Comparison of ENCODE assay signal across 36 cellular contexts in the genomic region with DNA sequence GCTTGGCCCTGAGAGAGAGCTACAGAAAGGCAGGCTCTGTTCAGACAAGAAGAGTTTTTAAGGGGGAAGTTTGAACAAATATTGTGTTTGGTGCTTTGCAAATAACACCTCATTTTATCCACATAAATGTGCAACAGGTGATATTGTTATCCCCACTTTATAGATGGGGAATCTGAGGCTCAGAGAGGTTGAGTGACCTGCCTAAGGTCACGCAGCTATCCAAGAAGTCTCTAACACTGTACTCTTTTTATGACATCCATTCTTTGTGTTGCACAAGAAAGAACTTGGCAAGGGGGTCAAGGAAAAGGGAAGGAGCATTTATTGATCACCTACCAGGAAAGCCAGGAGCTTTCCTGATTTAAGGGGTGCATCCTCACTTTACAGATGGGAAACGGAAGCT.
"Had no signal": no experiment of that assay in that cellular context is flagged by ENCODE, and none has a peak within 500 bp of the region (broad histone marks: within the 10 kb centered on the region; RNA-seq: fewer than 3 reads in every experiment).

No MANE protein-coding gene starts in this region.

- H3K4me3 ChIP-seq: adrenal gland, body of pancreas, breast epithelium had no signal

- H3K9me3 ChIP-seq: adrenal gland, body of pancreas, breast epithelium had no signal

- H3K4me1 ChIP-seq: body of pancreas, breast epithelium had no signal

- H3K4me1 Mint-ChIP-seq: activated B cell treated with CpG ODN at 0.5 μM for 24 hours; activated CD4-positive, alpha-beta T cell treated with anti-CD3 and anti-CD28 coated beads, Interleukin-2, amount 10 ng/mL, durations not matched to agents 24 days and 14 days; activated naive CD8-positive, alpha-beta T cell treated with anti-CD3 and anti-CD28 coated beads for 36 hours; activated T-helper 17 cell treated with anti-CD3 and anti-CD28 coated beads, Interleukin-2, amount 50 U/mL, for 72 hours had no signal

- H3K36me3 Mint-ChIP-seq: activated CD4-positive, alpha-beta memory T cell treated with anti-CD3 and anti-CD28 coated beads for 36 hours; activated naive CD4-positive, alpha-beta T cell treated with anti-CD3 and anti-CD28 coated beads, Interleukin-2, amount 50 U/mL, for 72 hours; activated naive CD8-positive, alpha-beta T cell treated with anti-CD3 and anti-CD28 coated beads for 36 hours had no signal

- H3K27me3 Mint-ChIP-seq: activated CD4-positive, alpha-beta T cell treated with anti-CD3 and anti-CD28 coated beads, Interleukin-2, amount 10 ng/mL, durations not matched to agents 24 days and 14 days had no signal

- H3K27ac ChIP-seq: adrenal gland, body of pancreas, brain microvascular endothelial cell, breast epithelium, VCaP had no signal

- H3K27me3 ChIP-seq: adrenal gland, body of pancreas, breast epithelium had no signal

- FAIRE-seq: astrocyte, TTC549 had no signal

- H3K36me3 ChIP-seq: adrenal gland, brain microvascular endothelial cell, breast epithelium had no signal

- ATAC-seq: activated CD8-positive, alpha-beta T cell treated with anti-CD3 and anti-CD28 coated beads for 36 hours; activated naive CD4-positive, alpha-beta T cell treated with anti-CD3 and anti-CD28 coated beads, Interleukin-2, amount 50 U/mL, for 72 hours; activated T-cell treated with anti-CD3 and anti-CD28 coated beads, Interleukin-2, amount 50 U/mL, for 4 hours; activated T-cell treated with anti-CD3 and anti-CD28 coated beads, Interleukin-2, amount 50 U/mL, for 72 hours; activated T-helper 17 cell treated with anti-CD3 and anti-CD28 coated beads, Interleukin-2, amount 50 U/mL, for 72 hours; body of pancreas had no signal

- H3K27ac Mint-ChIP-seq: activated B cell treated with CpG ODN at 0.5 μM for 24 hours; activated CD4-positive, alpha-beta memory T cell treated with anti-CD3 and anti-CD28 coated beads for 36 hours; activated CD4-positive, alpha-beta T cell treated with anti-CD3 and anti-CD28 coated beads, Interleukin-2, amount 10 ng/mL, durations not matched to agents 24 days and 14 days; activated CD8-positive, alpha-beta T cell treated with anti-CD3 and anti-CD28 coated beads for 36 hours; activated naive CD4-positive, alpha-beta T cell treated with anti-CD3 and anti-CD28 coated beads for 36 hours; activated naive CD4-positive, alpha-beta T cell treated with anti-CD3 and anti-CD28 coated beads, Interleukin-2, amount 50 U/mL, for 72 hours; activated naive CD8-positive, alpha-beta T cell treated with anti-CD3 and anti-CD28 coated beads for 36 hours; activated T-cell treated with anti-CD3 and anti-CD28 coated beads, Interleukin-2, amount 50 U/mL, for 72 hours; activated T-helper 1 cell treated with anti-CD3 and anti-CD28 coated beads, Interleukin-12 subunit alpha, Interleukin-12 subunit beta, Interleukin-2, Interleukin-4 antibody, amounts not matched to agents 30 ng/mL and 10 ng/mL and 1 ng/mL, durations not matched to agents 14 hours and 24 hours and 36 hours; activated T-helper 17 cell treated with anti-CD3 and anti-CD28 coated beads, Interleukin-2, amount 50 U/mL, for 72 hours; T-helper 1 cell treated with Interleukin-12 subunit alpha and Interleukin-12 subunit beta and Interleukin-4 antibody, amounts not matched to agents 30 μg/mL and 1 μg/mL, for 36 hours; T-helper 2 cell treated with Interferon-gamma antibody and Interleukin-4, amounts not matched to agents 5 μg/mL and 100 μg/mL, for 36 hours had no signal

- H3K9me3 Mint-ChIP-seq: activated B cell treated with CpG ODN at 0.5 μM for 24 hours; activated CD4-positive, alpha-beta memory T cell treated with anti-CD3 and anti-CD28 coated beads for 36 hours; activated CD4-positive, alpha-beta T cell treated with anti-CD3 and anti-CD28 coated beads, Interleukin-2, amount 10 ng/mL, durations not matched to agents 24 days and 14 days; activated CD8-positive, alpha-beta T cell treated with anti-CD3 and anti-CD28 coated beads for 36 hours; activated naive CD4-positive, alpha-beta T cell treated with anti-CD3 and anti-CD28 coated beads for 36 hours; activated naive CD4-positive, alpha-beta T cell treated with anti-CD3 and anti-CD28 coated beads, Interleukin-2, amount 50 U/mL, for 72 hours; activated naive CD8-positive, alpha-beta T cell treated with anti-CD3 and anti-CD28 coated beads for 36 hours; activated T-cell treated with anti-CD3 and anti-CD28 coated beads, Interleukin-2, amount 50 U/mL, for 4 hours; activated T-cell treated with anti-CD3 and anti-CD28 coated beads, Interleukin-2, amount 50 U/mL, for 72 hours; activated T-helper 1 cell treated with anti-CD3 and anti-CD28 coated beads, Interleukin-12 subunit alpha, Interleukin-12 subunit beta, Interleukin-2, Interleukin-4 antibody, amounts not matched to agents 30 ng/mL and 10 ng/mL and 1 ng/mL, durations not matched to agents 14 hours and 24 hours and 36 hours; activated T-helper 17 cell treated with anti-CD3 and anti-CD28 coated beads, Interleukin-2, amount 50 U/mL, for 72 hours; T-helper 1 cell treated with Interleukin-12 subunit alpha and Interleukin-12 subunit beta and Interleukin-4 antibody, amounts not matched to agents 30 μg/mL and 1 μg/mL, for 36 hours; T-helper 2 cell treated with Interferon-gamma antibody and Interleukin-4, amounts not matched to agents 5 μg/mL and 100 μg/mL, for 36 hours had no signal

- DNase-seq: activated B cell treated with CpG ODN at 0.5 μM for 24 hours; activated CD4-positive, alpha-beta memory T cell treated with anti-CD3 and anti-CD28 coated beads for 36 hours; activated CD4-positive, alpha-beta T cell treated with anti-CD3 and anti-CD28 coated beads for 4 hours; activated CD4-positive, alpha-beta T cell treated with anti-CD3 and anti-CD28 coated beads, Interleukin-2, amount 10 ng/mL, durations not matched to agents 24 days and 14 days; activated CD4-positive, alpha-beta T cell treated with anti-CD3 and anti-CD28 coated beads, Interleukin-2, amount 50 U/mL, for 1 hour; activated CD4-positive, alpha-beta T cell treated with anti-CD3 and anti-CD28 coated beads, Interleukin-2, amount 50 U/mL, for 4 hours; activated CD4-positive, CD25-positive, alpha-beta regulatory T cell treated with anti-CD3 and anti-CD28 coated beads, Interleukin-2, amount 50 U/mL, for 72 hours; activated CD8-positive, alpha-beta memory T cell treated with anti-CD3 and anti-CD28 coated beads, Interleukin-2, amount 50 U/mL, for 4 hours; activated CD8-positive, alpha-beta T cell treated with anti-CD3 and anti-CD28 coated beads for 36 hours; activated effector memory CD4-positive, alpha-beta T cell treated with anti-CD3 and anti-CD28 coated beads, Interleukin-2, amount 50 U/mL, for 16 hours; activated gamma-delta T cell treated with Interleukin-2 at 50 U/mL for 16 hours; activated naive CD4-positive, alpha-beta T cell; activated naive CD4-positive, alpha-beta T cell treated with anti-CD3 and anti-CD28 coated beads for 36 hours; activated naive CD4-positive, alpha-beta T cell treated with anti-CD3 and anti-CD28 coated beads, Interleukin-2, amount 50 U/mL, for 16 hours; activated naive CD8-positive, alpha-beta T cell treated with anti-CD3 and anti-CD28 coated beads for 36 hours; activated T-cell treated with anti-CD3 and anti-CD28 coated beads for 4 hours; activated T-cell treated with anti-CD3 and anti-CD28 coated beads, Interleukin-2, amount 50 U/mL, for 1 hour; activated T-cell treated with anti-CD3 and anti-CD28 coated beads, Interleukin-2, amount 50 U/mL, for 4 hours; activated T-cell treated with anti-CD3 and anti-CD28 coated beads, Interleukin-2, amount 50 U/mL, for 72 hours; adrenal gland; amniotic stem cell; body of pancreas; brain microvascular endothelial cell; central memory CD4-positive, alpha-beta T cell; T-helper 1 cell; T-helper 2 cell; T-helper 9 cell had no signal

- H3K4me3 Mint-ChIP-seq: activated B cell treated with CpG ODN at 0.5 μM for 24 hours; activated CD4-positive, alpha-beta memory T cell treated with anti-CD3 and anti-CD28 coated beads for 36 hours; activated CD4-positive, alpha-beta T cell treated with anti-CD3 and anti-CD28 coated beads, Interleukin-2, amount 10 ng/mL, durations not matched to agents 24 days and 14 days; activated CD8-positive, alpha-beta T cell treated with anti-CD3 and anti-CD28 coated beads for 36 hours; activated naive CD4-positive, alpha-beta T cell treated with anti-CD3 and anti-CD28 coated beads for 36 hours; activated naive CD8-positive, alpha-beta T cell treated with anti-CD3 and anti-CD28 coated beads for 36 hours; activated T-cell treated with anti-CD3 and anti-CD28 coated beads, Interleukin-2, amount 50 U/mL, for 4 hours; activated T-cell treated with anti-CD3 and anti-CD28 coated beads, Interleukin-2, amount 50 U/mL, for 72 hours; activated T-helper 1 cell treated with anti-CD3 and anti-CD28 coated beads, Interleukin-12 subunit alpha, Interleukin-12 subunit beta, Interleukin-2, Interleukin-4 antibody, amounts not matched to agents 30 ng/mL and 10 ng/mL and 1 ng/mL, durations not matched to agents 14 hours and 24 hours and 36 hours; activated T-helper 17 cell treated with anti-CD3 and anti-CD28 coated beads, Interleukin-2, amount 50 U/mL, for 72 hours; T-helper 1 cell treated with Interleukin-12 subunit alpha and Interleukin-12 subunit beta and Interleukin-4 antibody, amounts not matched to agents 30 μg/mL and 1 μg/mL, for 36 hours; T-helper 2 cell treated with Interferon-gamma antibody and Interleukin-4, amounts not matched to agents 5 μg/mL and 100 μg/mL, for 36 hours had no signal
